Comparison of ENCODE assay signal across 9 cellular contexts in the genomic region with DNA sequence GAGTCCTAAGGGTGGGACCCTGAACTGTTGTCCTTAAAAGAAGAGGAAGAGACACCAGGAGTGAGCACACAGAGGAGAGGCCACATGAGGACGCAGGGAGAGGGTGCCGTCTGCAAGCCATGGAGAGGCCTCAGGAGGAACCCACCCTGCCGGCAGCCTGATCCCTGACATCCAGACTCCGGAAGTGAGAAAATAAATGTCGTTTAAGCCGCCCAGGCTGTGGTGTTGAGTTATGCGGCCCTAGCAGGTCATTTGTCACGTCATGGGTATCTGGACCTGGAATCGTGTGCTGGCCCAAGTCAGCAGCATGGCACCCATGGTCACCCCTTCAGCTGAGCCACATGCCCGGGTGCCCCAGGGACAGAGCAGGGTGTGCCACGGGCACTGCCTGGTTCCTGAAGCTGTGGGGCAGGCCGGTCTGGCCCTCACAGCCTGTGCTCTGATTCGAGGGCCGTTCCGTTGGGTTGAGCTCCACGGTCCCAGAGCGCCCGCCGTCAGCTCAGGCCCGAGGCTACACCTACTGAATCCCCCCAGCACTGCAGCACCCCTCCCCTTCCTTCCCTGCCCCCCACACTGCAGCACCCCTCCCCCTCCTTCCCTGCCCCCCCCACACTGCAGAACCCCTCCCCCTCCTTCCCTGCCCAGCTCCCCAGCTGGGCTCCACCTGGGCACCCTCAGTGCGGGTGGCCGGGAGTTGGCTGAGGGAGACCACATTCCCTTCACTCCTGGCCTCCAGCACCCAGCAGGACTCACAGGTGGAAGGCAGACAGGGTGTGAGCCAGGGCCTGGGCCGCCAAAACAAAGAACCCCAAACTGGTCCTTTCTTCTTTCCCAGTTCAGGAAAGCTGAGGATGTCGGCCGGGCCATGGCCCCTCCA. TPM values are rescaled to one million over a fixed set of nuclear protein-coding genes. Genes with fewer than 3 reads are reported as not detected.
DNase-seq lines count a peak whose midpoint lies in the region; ATAC-seq, FAIRE-seq and TF ChIP-seq lines count a peak whose summit lies in the region.
"Had no signal": no experiment of that assay in that cellular context is flagged by ENCODE, and none has a peak within 500 bp of the region (broad histone marks: within the 10 kb centered on the region; RNA-seq: fewer than 3 reads in every experiment).

No MANE protein-coding gene starts in this region.

- no peak overlapping the region for H3K9ac ChIP-seq in HepG2 (ENCODE audit: insufficient read depth, low read depth, low read length)

- no peaks in the 10 kb centered on the region for H3K9me3 ChIP-seq in HepG2 (ENCODE audit: low read length)
- H3K9me3 ChIP-seq: mucosa of descending colon had no signal

- no peaks in the 10 kb centered on the region for H3K27me3 ChIP-seq in ACC112 (ENCODE audit: insufficient read depth, low read length)
- H3K27me3 ChIP-seq in HepG2 (ENCODE audit: control insufficient read depth in 1 of 2, insufficient read depth in 2 of 2, low read length in 2 of 2): no peaks in the 10 kb centered on the region

- no peak for TF ChIP-seq POLR2A in HepG2 (IDR thresholded peaks at IDR 0.05; ENCODE audit: insufficient read depth in 1 of 2, low read depth in 2 of 2, low read length in 2 of 2)

- H3K27ac ChIP-seq in ACC112 (ENCODE audit: low read depth, low read length): peak overlapping the region; percentile 96
- peak overlapping the region; percentile 27 for H3K27ac ChIP-seq in HepG2 (ENCODE audit: extremely low read length, insufficient read depth, low read length)

- H3K4me1 ChIP-seq in ACC112 (ENCODE audit: control insufficient read depth, insufficient read depth, low read length, unreplicated experiment) (peaks cover 58% of the 10 kb centered on the region), HepG2 (ENCODE audit: insufficient read depth, low read length) (peaks cover 81% of the 10 kb centered on the region)

- DNase-seq in GM10266 (ENCODE audit: extremely low spot score) (peak; percentile 76), T1000 (lab: John Stamatoyannopoulos, UW) (peak; percentile 37), HepG2 (ENCODE audit: low spot score) (peak; percentile 35), cerebellum (ENCODE audit: low spot score) (no peak), kidney glomerular epithelial cell (lab: John Stamatoyannopoulos, UW) (no peak), dermis blood vessel endothelial cell (no peak)
- no peak for DNase-seq in activated T-cell treated with anti-CD3 and anti-CD28 coated beads, Interleukin-2, amount 50 U/mL, for 48 hours

- no peaks in the 10 kb centered on the region for H4K20me1 ChIP-seq in HepG2 (ENCODE audit: insufficient read depth, low read length)

- no TSS peak for BruUV-seq in HepG2 (replicated peaks; lab: Mats Ljungman, UMichigan)

- H3K4me2 ChIP-seq in HepG2 (ENCODE audit: low read depth, low read length): peak overlapping the region; percentile 34

- CTCF ChIA-PET in HepG2 (lab: Yijun Ruan, JAX; ENCODE audit: low intra/inter-chr PET ratio, low total read pairs): interaction anchor here (1.0 kb wide), 1 partner anchor 9 kb away, joined by 3 read pairs; no protein-coding TSS in a partner anchor

- intact Hi-C loops in HepG2 (cut with micrococcal nuclease; ENCODE audit: unreplicated experiment): no loop called here

- POLR2A ChIA-PET in HepG2 (lab: Yijun Ruan, JAX): interaction anchor here (0.6 to 11.8 kb wide), 6 partner anchors 9 to 353 kb away, joined by 3 to 117 read pairs (median 18); a partner anchor contains a TSS

- H2AFZ ChIP-seq in ACC112 (ENCODE audit: low read length, unreplicated experiment) (no peak overlapping the region), HepG2 (ENCODE audit: low read length) (no peak overlapping the region)

- ATAC-seq in HepG2: no peak

- H3K79me2 ChIP-seq in ACC112 (ENCODE audit: control insufficient read depth, insufficient read depth, low read length, unreplicated experiment): peaks cover 32% of the 10 kb centered on the region
- H3K79me2 ChIP-seq in HepG2 (ENCODE audit: insufficient read depth, low read length): peaks cover 6% of the 10 kb centered on the region

- H3K36me3 ChIP-seq in ACC112 (ENCODE audit: insufficient read depth, low read length) (no peaks in the 10 kb centered on the region), HepG2 (replicated peaks in 1 of 2; ENCODE audit: control insufficient read depth in 1 of 2, insufficient read depth in 2 of 2, low read length in 2 of 2) (no peaks in the 10 kb centered on the region)

- WGBS in HepG2 (ENCODE audit: low lambda C conversion rate): 57% methylated on average over 17 of the region's 25 CpGs

- H3K4me3 ChIP-seq in ACC112 (ENCODE audit: low read depth, low read length): no peak overlapping the region
- peak overlapping the region in 1 of 3 experiments; percentile 70; a peak in 1 of 6 replicates for H3K4me3 ChIP-seq in HepG2 (replicated peaks in 1 of 3; ENCODE audit: insufficient read depth in 1 of 3, low read depth in 2 of 3, low read length in 3 of 3)
- H3K4me3 ChIP-seq: mucosa of descending colon had no signal

- TF ChIP-seq EP300 in HepG2 (IDR thresholded peaks at IDR 0.05; ENCODE audit: low read depth in 2 of 2, low read length in 2 of 2) (no peak), HepG2 (CRISPR knock-in tag; IDR thresholded peaks at IDR 0.05; ENCODE audit: borderline replicate concordance) (no peak)

- no peak for TF ChIP-seq CTCF in GM10266 (IDR thresholded peaks at IDR 0.05; ENCODE audit: control insufficient read depth, insufficient read depth, low read depth, missing control alignments)
- TF ChIP-seq CTCF in HepG2 (CRISPR knock-in tag; IDR thresholded peaks at IDR 0.05): no peak

- no peak for FAIRE-seq in HepG2 (lab: Jason Lieb, UNC)

- TF ChIP-seq RAD21 in HepG2 (CRISPR knock-in tag; IDR thresholded peaks at IDR 0.05): no peak

- in situ Hi-C loops in HepG2 (cut with HindIII; ENCODE audit: extremely low pct_ligation_motif_present, low pct_unique_long_range_greater_than_20kb): no loop called here

RNA-seq across cellular contexts. Expression of a gene that starts 2.7 kb away (rescaled TPM):
- 54.8 and 59.9 TPM in 2 replicates for total RNA-seq in HepG2 (2016; rRNA removed; fragmentation: Illumina TruSeq; extraction: Trizol)
- total RNA-seq in HepG2 (2016; cell fraction: cytosol; rRNA removed; fragmentation: Illumina TruSeq; extraction: Trizol; ENCODE audit: low read depth): 85.1 and 122 TPM in 2 replicates
- total RNA-seq in HepG2 (2016; cell fraction: insoluble cytoplasmic fraction; rRNA removed; fragmentation: Illumina TruSeq; extraction: Trizol): 54.5 and 62.8 TPM in 2 replicates
- total RNA-seq in HepG2 (2016; cell fraction: membrane; rRNA removed; fragmentation: Illumina TruSeq; extraction: Trizol): 78.3 and 105 TPM in 2 replicates
- total RNA-seq in HepG2 (2016; cell fraction: nucleus; rRNA removed; fragmentation: Illumina TruSeq; extraction: Trizol): 40.6 and 45.1 TPM in 2 replicates
- polyA plus RNA-seq in HepG2 (2011; rRNA removed): 59.3 and 69.8 TPM in 2 replicates
- polyA plus RNA-seq in HepG2 (2011; cell fraction: cytosol; rRNA removed): 59.9 and 140 TPM in 2 replicates
- 103 and 130 TPM in 2 replicates for polyA plus RNA-seq in HepG2 (2011; cell fraction: nucleus; rRNA removed)
- polyA plus RNA-seq in HepG2 (2012): 48.8 and 63.7 TPM in 2 replicates
- 113 and 149 TPM in 2 replicates for polyA plus RNA-seq in HepG2 (2016; cell fraction: cytosol; fragmentation: Illumina TruSeq; extraction: Trizol; ENCODE audit: low read depth)
- polyA plus RNA-seq in HepG2 (2016; cell fraction: insoluble cytoplasmic fraction; fragmentation: Illumina TruSeq; extraction: Trizol; ENCODE audit: low read depth): 62.5 and 66.4 TPM in 2 replicates
- polyA plus RNA-seq in HepG2 (2016; cell fraction: membrane; fragmentation: Illumina TruSeq; extraction: Trizol; ENCODE audit: low read depth): 95.1 and 110 TPM in 2 replicates
- 121 and 124 TPM in 2 replicates for polyA plus RNA-seq in HepG2 (2016; cell fraction: nucleus; fragmentation: Illumina TruSeq; extraction: Trizol; ENCODE audit: insufficient read depth, low read depth)
- 23.1 and 32.6 TPM in 2 replicates for polyA minus RNA-seq in HepG2 (2011; rRNA and poly(A)+ RNA removed; ENCODE audit: low replicate concordance)
- polyA minus RNA-seq in HepG2 (2011; cell fraction: cytosol; rRNA and poly(A)+ RNA removed): 18.1 and 19.8 TPM in 2 replicates
- 27.6 and 37.2 TPM in 2 replicates for polyA minus RNA-seq in HepG2 (2011; cell fraction: nucleus; rRNA and poly(A)+ RNA removed)
- total RNA-seq in cerebellum: 39.6 TPM
- 5.4 and 9.4 TPM in 2 replicates for total RNA-seq in dermis blood vessel endothelial cell

RNA-seq across cellular contexts. Expression of a gene that starts 13.5 kb away (rescaled TPM):
- total RNA-seq in HepG2 (2016; rRNA removed; fragmentation: Illumina TruSeq; extraction: Trizol) (99.9 and 242 TPM in 2 replicates), cerebellum (3.7 TPM), dermis blood vessel endothelial cell (99.4 and 121 TPM in 2 replicates)
- total RNA-seq in HepG2 (2016; cell fraction: cytosol; rRNA removed; fragmentation: Illumina TruSeq; extraction: Trizol; ENCODE audit: low read depth): 51.0 and 61.4 TPM in 2 replicates
- total RNA-seq in HepG2 (2016; cell fraction: insoluble cytoplasmic fraction; rRNA removed; fragmentation: Illumina TruSeq; extraction: Trizol): 83.6 and 248 TPM in 2 replicates
- 88.3 and 97.4 TPM in 2 replicates for total RNA-seq in HepG2 (2016; cell fraction: membrane; rRNA removed; fragmentation: Illumina TruSeq; extraction: Trizol)
- 164 and 200 TPM in 2 replicates for total RNA-seq in HepG2 (2016; cell fraction: nucleus; rRNA removed; fragmentation: Illumina TruSeq; extraction: Trizol)
- polyA plus RNA-seq in HepG2 (2011; rRNA removed): 349 and 598 TPM in 2 replicates
- polyA plus RNA-seq in HepG2 (2011; cell fraction: cytosol; rRNA removed): 384 and 554 TPM in 2 replicates
- polyA plus RNA-seq in HepG2 (2011; cell fraction: nucleus; rRNA removed): 293 and 327 TPM in 2 replicates
- polyA plus RNA-seq in HepG2 (2012): 348 and 404 TPM in 2 replicates
- 38.7 and 40.7 TPM in 2 replicates for polyA plus RNA-seq in HepG2 (2016; cell fraction: cytosol; fragmentation: Illumina TruSeq; extraction: Trizol; ENCODE audit: low read depth)
- 95.9 and 111 TPM in 2 replicates for polyA plus RNA-seq in HepG2 (2016; cell fraction: insoluble cytoplasmic fraction; fragmentation: Illumina TruSeq; extraction: Trizol; ENCODE audit: low read depth)
- polyA plus RNA-seq in HepG2 (2016; cell fraction: membrane; fragmentation: Illumina TruSeq; extraction: Trizol; ENCODE audit: low read depth): 61.0 and 65.9 TPM in 2 replicates
- polyA plus RNA-seq in HepG2 (2016; cell fraction: nucleus; fragmentation: Illumina TruSeq; extraction: Trizol; ENCODE audit: insufficient read depth, low read depth): 334 and 368 TPM in 2 replicates
- polyA minus RNA-seq in HepG2 (2011; rRNA and poly(A)+ RNA removed; ENCODE audit: low replicate concordance): 181 and 1,731 TPM in 2 replicates
- 365 and 408 TPM in 2 replicates for polyA minus RNA-seq in HepG2 (2011; cell fraction: cytosol; rRNA and poly(A)+ RNA removed)
- 137 and 145 TPM in 2 replicates for polyA minus RNA-seq in HepG2 (2011; cell fraction: nucleus; rRNA and poly(A)+ RNA removed)

RNA-seq across cellular contexts. Expression of a gene that starts 58.2 kb away (rescaled TPM):
- total RNA-seq in HepG2 (2016; rRNA removed; fragmentation: Illumina TruSeq; extraction: Trizol) (28.4 and 31.5 TPM in 2 replicates), cerebellum (45.1 TPM), dermis blood vessel endothelial cell (39.3 and 69.2 TPM in 2 replicates)
- total RNA-seq in HepG2 (2016; cell fraction: cytosol; rRNA removed; fragmentation: Illumina TruSeq; extraction: Trizol; ENCODE audit: low read depth): 19.2 and 20.4 TPM in 2 replicates
- 23.0 and 34.1 TPM in 2 replicates for total RNA-seq in HepG2 (2016; cell fraction: insoluble cytoplasmic fraction; rRNA removed; fragmentation: Illumina TruSeq; extraction: Trizol)
- 24.3 and 26.6 TPM in 2 replicates for total RNA-seq in HepG2 (2016; cell fraction: membrane; rRNA removed; fragmentation: Illumina TruSeq; extraction: Trizol)
- total RNA-seq in HepG2 (2016; cell fraction: nucleus; rRNA removed; fragmentation: Illumina TruSeq; extraction: Trizol): 42.8 and 45.6 TPM in 2 replicates
- polyA plus RNA-seq in HepG2 (2011; rRNA removed): 128 and 148 TPM in 2 replicates
- 81.5 and 90.2 TPM in 2 replicates for polyA plus RNA-seq in HepG2 (2011; cell fraction: cytosol; rRNA removed)
- polyA plus RNA-seq in HepG2 (2011; cell fraction: nucleus; rRNA removed): 1,010 and 1,066 TPM in 2 replicates
- 164 and 234 TPM in 2 replicates for polyA plus RNA-seq in HepG2 (2012)
- 19.6 and 21.8 TPM in 2 replicates for polyA plus RNA-seq in HepG2 (2016; cell fraction: cytosol; fragmentation: Illumina TruSeq; extraction: Trizol; ENCODE audit: low read depth)
- 71.8 and 89.7 TPM in 2 replicates for polyA plus RNA-seq in HepG2 (2016; cell fraction: insoluble cytoplasmic fraction; fragmentation: Illumina TruSeq; extraction: Trizol; ENCODE audit: low read depth)
- polyA plus RNA-seq in HepG2 (2016; cell fraction: membrane; fragmentation: Illumina TruSeq; extraction: Trizol; ENCODE audit: low read depth): 40.8 and 42.7 TPM in 2 replicates
- 316 and 342 TPM in 2 replicates for polyA plus RNA-seq in HepG2 (2016; cell fraction: nucleus; fragmentation: Illumina TruSeq; extraction: Trizol; ENCODE audit: insufficient read depth, low read depth)
- polyA minus RNA-seq in HepG2 (2011; rRNA and poly(A)+ RNA removed; ENCODE audit: low replicate concordance): 78.0 and 103 TPM in 2 replicates
- 51.7 and 60.9 TPM in 2 replicates for polyA minus RNA-seq in HepG2 (2011; cell fraction: cytosol; rRNA and poly(A)+ RNA removed)
- polyA minus RNA-seq in HepG2 (2011; cell fraction: nucleus; rRNA and poly(A)+ RNA removed): 117 and 118 TPM in 2 replicates

Comparison
In these comparisons a context has a peak if more than half of its experiments do, and no peak if none do; other contexts are left out.
1. DNase-seq: peak in GM10266 (single experiment), T1000 (single experiment) and HepG2 (single experiment); none in cerebellum (single experiment), kidney glomerular epithelial cell (single experiment), dermis blood vessel endothelial cell (single experiment) and activated T-cell treated with anti-CD3 and anti-CD28 coated beads, Interleukin-2, amount 50 U/mL, for 48 hours (0 of 2).
2. RNA of a gene that starts 13.5 kb away (total RNA-seq): 51.0 to 248 TPM in HepG2 and 99.4 to 121 TPM in dermis blood vessel endothelial cell; 3.7 TPM in cerebellum (single experiment); every median in the first group is over 10 times any median in the second.